In genomic region chr3:151276038-151277027, GRCh38 we compare ENCODE assay signal across 10 cellular contexts. TPM values are rescaled to one million over a fixed set of nuclear protein-coding genes. Genes with fewer than 3 reads are reported as not detected.
DNase-seq lines count a peak whose midpoint lies in the region; ATAC-seq and TF ChIP-seq lines count a peak whose summit lies in the region.
"Had no signal": no experiment of that assay in that cellular context is flagged by ENCODE, and none has a peak within 500 bp of the region (broad histone marks: within the 10 kb centered on the region; RNA-seq: fewer than 3 reads in every experiment).

No MANE protein-coding gene starts in this region.

- H3K4me3 ChIP-seq in CD4-positive, alpha-beta memory T cell (ENCODE audit: low read length in 2 of 2) = no peak overlapping the region
- no peak overlapping the region for H3K4me3 ChIP-seq in upper lobe of left lung
- no peak overlapping the region for H3K4me3 ChIP-seq in MM.1S (ENCODE audit: low read length)

- TF ChIP-seq EP300 in upper lobe of left lung (IDR thresholded peaks at IDR 0.05) = no peak

- H2AFZ ChIP-seq in MM.1S (ENCODE audit: low read length) = no peak overlapping the region

- H3K79me2 ChIP-seq in MM.1S (ENCODE audit: low read length) = no peaks in the 10 kb centered on the region

- WGBS in upper lobe of left lung, 2 donors = 57 to 71% methylated on average over 7 to 8 of the region's 8 CpGs

- peak overlapping the region; percentile 93 to 96 (median 94) for H3K27ac Mint-ChIP-seq in CD4-positive, alpha-beta memory T cell

- no peaks in the 10 kb centered on the region for H3K27me3 Mint-ChIP-seq in CD4-positive, alpha-beta memory T cell

- CTCF ChIA-PET in CD4-positive, alpha-beta memory T cell (lab: Charles Lee; ENCODE audit: partially characterized antibody) = interaction anchor here (1.0 to 9.5 kb wide), 6 partner anchors 9 to 125 kb away, joined by 3 to 221 read pairs (median 4); no protein-coding TSS in a partner anchor

- POLR2A ChIA-PET in CD4-positive, alpha-beta memory T cell (lab: Charles Lee; ENCODE audit: partially characterized antibody) = interaction anchor here (1.2 to 1.4 kb wide), 3 partner anchors 48 to 106 kb away, joined by 3 to 4 read pairs (median 3); partner anchors contain the start of gene GPR171

- peaks cover 41% of the 10 kb centered on the region for H3K4me1 ChIP-seq in CD4-positive, alpha-beta memory T cell (ENCODE audit: insufficient read depth, low read length)
- H3K4me1 ChIP-seq in upper lobe of left lung (no peaks in the 10 kb centered on the region), MM.1S (ENCODE audit: low read length) (no peaks in the 10 kb centered on the region)

- H3K4me1 Mint-ChIP-seq in CD4-positive, alpha-beta memory T cell = peaks cover 23 to 54% (median 36%) of the 10 kb centered on the region in 4 donors

- no peaks in the 10 kb centered on the region for H3K36me3 ChIP-seq in CD4-positive, alpha-beta memory T cell (ENCODE audit: insufficient read depth, low read length)
- H3K36me3 ChIP-seq in upper lobe of left lung (no peaks in the 10 kb centered on the region), MM.1S (replicated peaks; ENCODE audit: insufficient read depth, low read length) (no peaks in the 10 kb centered on the region)

- intact Hi-C loops in CD4-positive, alpha-beta memory T cell (cut with micrococcal nuclease) = no loop called here

- ATAC-seq in GM19372 (IDR thresholded peaks at IDR 0.05; ENCODE audit: low read depth, unreplicated experiment) (peak; percentile 56), HG03457 (IDR thresholded peaks at IDR 0.05; ENCODE audit: unreplicated experiment) (peak; percentile 62), upper lobe of left lung (ENCODE audit: low FRiP score in 2 of 2) (no peak)

- H3K9me3 ChIP-seq in CD4-positive, alpha-beta memory T cell (ENCODE audit: control insufficient read depth in 1 of 2, low read length in 2 of 2) = no peaks in the 10 kb centered on the region
- H3K9me3 ChIP-seq in upper lobe of left lung (no peaks in the 10 kb centered on the region), MM.1S (replicated peaks; ENCODE audit: insufficient read depth, low read length) (no peaks in the 10 kb centered on the region)

- no peaks in the 10 kb centered on the region for H3K9me3 Mint-ChIP-seq in CD4-positive, alpha-beta memory T cell

- no peaks in the 10 kb centered on the region for H3K9me2 ChIP-seq in MM.1S (replicated peaks; ENCODE audit: insufficient read depth, low read length)

- no peaks in the 10 kb centered on the region for H3K36me3 Mint-ChIP-seq in CD4-positive, alpha-beta memory T cell

- H4K20me1 ChIP-seq in MM.1S (ENCODE audit: insufficient read depth, low read length) = no peaks in the 10 kb centered on the region

- TF ChIP-seq CTCF in upper lobe of left lung (IDR thresholded peaks at IDR 0.05) = no peak
- no peak for TF ChIP-seq CTCF in MM.1S (IDR thresholded peaks at IDR 0.05; ENCODE audit: low read length)

- H3K9ac ChIP-seq in MM.1S (ENCODE audit: low read length) = no peak overlapping the region

- H3K4me2 ChIP-seq in MM.1S (ENCODE audit: low read depth, low read length) = no peak overlapping the region

- peak; percentile 46 to 72 (median 59) for DNase-seq in CD4-positive, alpha-beta memory T cell
- DNase-seq in central memory CD4-positive, alpha-beta T cell = peak; percentile 55
- DNase-seq in upper lobe of left lung = no peak
- DNase-seq in MM.1S = no peak
- DNase-seq in D341Med (ENCODE audit: low spot score) = no peak
- no peak for DNase-seq in NCI-H187 (lab: John Stamatoyannopoulos, UW)

- peak overlapping the region; percentile 56 to 90 (median 72) for H3K4me3 Mint-ChIP-seq in CD4-positive, alpha-beta memory T cell

- peak overlapping the region; percentile 33 for H3K27ac ChIP-seq in CD4-positive, alpha-beta memory T cell (ENCODE audit: low read depth, low read length)
- no peak overlapping the region for H3K27ac ChIP-seq in upper lobe of left lung
- H3K27ac ChIP-seq in MM.1S (ENCODE audit: low read length) = no peak overlapping the region

- no peaks in the 10 kb centered on the region for H3K27me3 ChIP-seq in CD4-positive, alpha-beta memory T cell (ENCODE audit: insufficient read depth, low read length)
- H3K27me3 ChIP-seq in upper lobe of left lung (no peaks in the 10 kb centered on the region), MM.1S (replicated peaks; ENCODE audit: insufficient read depth, low read length) (no peaks in the 10 kb centered on the region)

- no peaks in the 10 kb centered on the region for H3F3A ChIP-seq in MM.1S (ENCODE audit: insufficient read depth, low read length)

- no peak for TF ChIP-seq POLR2A in upper lobe of left lung (IDR thresholded peaks at IDR 0.05)

RNA-seq across cellular contexts. Expression of gene P2RY14, which starts 2.0 kb away (rescaled TPM):
- total RNA-seq in CD4-positive, alpha-beta memory T cell = 1 to 10 TPM in 1 of 2 experiments, under 1 TPM in 1; 0.94 to 1.3 TPM
- 1 to 10 TPM in 1 of 2 donors, under 1 TPM in 1; 0.36 to 1.2 TPM for polyA plus RNA-seq in CD4-positive, alpha-beta memory T cell
- total RNA-seq in upper lobe of left lung = 1 to 10 TPM; 1.7 to 6.2 (median 3.9) TPM
- total RNA-seq: renal cortical epithelial cell had no signal

RNA-seq across cellular contexts. Expression of gene GPR87, which starts 40.3 kb away (rescaled TPM):
- not detected for total RNA-seq in CD4-positive, alpha-beta memory T cell
- not detected for polyA plus RNA-seq in CD4-positive, alpha-beta memory T cell
- under 1 TPM in 3 of 6 donors, not detected in 3; 0.30 to 0.69 (median 0.34) TPM for total RNA-seq in upper lobe of left lung

RNA-seq across cellular contexts. Expression of gene P2RY13, which starts 53.0 kb away (rescaled TPM):
- total RNA-seq in CD4-positive, alpha-beta memory T cell = not detected
- polyA plus RNA-seq in CD4-positive, alpha-beta memory T cell = not detected
- total RNA-seq in upper lobe of left lung = 10 to 100 TPM in 2 of 6 donors, 1 to 10 TPM in 3, under 1 TPM in 1; 0.67 to 13.4 (median 3.2) TPM
- total RNA-seq: activated CD8-positive, alpha-beta memory T cell treated with anti-CD3 and anti-CD28 coated beads for 36 hours; renal cortical epithelial cell had no signal

Comparison
In these comparisons a context has a peak if more than half of its experiments do, and no peak if none do; other contexts are left out.
1. DNase-seq: peak in CD4-positive, alpha-beta memory T cell (5 of 5) and central memory CD4-positive, alpha-beta T cell (single experiment); none in upper lobe of left lung (0 of 2), MM.1S (single experiment), D341Med (single experiment) and NCI-H187 (0 of 2).
2. ATAC-seq: peak in GM19372 (single experiment) and HG03457 (single experiment); none in upper lobe of left lung (0 of 2).